11 cellular contexts compared by ENCODE assay signal in genomic region chr6:45920819-45921511, GRCh38.
DNase-seq lines count a peak whose midpoint lies in the region; ATAC-seq and TF ChIP-seq lines count a peak whose summit lies in the region.
"Had no signal": no experiment of that assay in that cellular context is flagged by ENCODE, and none has a peak within 500 bp of the region (broad histone marks: within the 10 kb centered on the region; RNA-seq: fewer than 3 reads in every experiment).

No MANE protein-coding gene starts in this region.

- H3K27ac ChIP-seq in suprapubic skin: no peak overlapping the region
- H3K27ac ChIP-seq: C4-2B, foreskin keratinocyte had no signal

- WGBS in suprapubic skin: 86% methylated on average over 5 of the region's 5 CpGs

- H3K4me3 ChIP-seq in suprapubic skin: no peak overlapping the region

- no peaks in the 10 kb centered on the region for H3K27me3 ChIP-seq in suprapubic skin

- TF ChIP-seq EP300 in suprapubic skin (IDR thresholded peaks at IDR 0.05): no peak

- no peak for TF ChIP-seq CTCF in suprapubic skin (IDR thresholded peaks at IDR 0.05)

- no peaks in the 10 kb centered on the region for H3K9me3 ChIP-seq in suprapubic skin

- no peaks in the 10 kb centered on the region for H3K36me3 ChIP-seq in suprapubic skin

- ATAC-seq in HG02571 (IDR thresholded peaks at IDR 0.05; ENCODE audit: unreplicated experiment) (peak; percentile 51), HG03521 (IDR thresholded peaks at IDR 0.05; ENCODE audit: unreplicated experiment) (peak; percentile 44), GM19328 (IDR thresholded peaks at IDR 0.05; ENCODE audit: unreplicated experiment) (no peak)
- ATAC-seq: foreskin keratinocyte had no signal

- peak; percentile 20 for DNase-seq in stimulated activated CD4-positive, alpha-beta T cell treated with anti-CD3 and anti-CD28 coated beads, Interleukin-15, amount 100 ng/mL, for 24 hours
- DNase-seq in stimulated activated CD4-positive, alpha-beta T cell treated with anti-CD3 and anti-CD28 coated beads, Interleukin-12 subunit alpha, Interleukin-12 subunit beta, amount 100 ng/mL, for 4 hours: no peak
- DNase-seq in NCI-H748 treated with DMSO at 0.1 percent for 48 hours (lab: John Stamatoyannopoulos, UW): no peak
- no peak for DNase-seq in suprapubic skin (ENCODE audit: low spot score in 2 of 2)
- no peak for DNase-seq in NCI-H524 (lab: John Stamatoyannopoulos, UW)
- DNase-seq: small intestine had no signal

- no peak for TF ChIP-seq POLR2A in suprapubic skin (IDR thresholded peaks at IDR 0.05)

- peaks cover 22% of the 10 kb centered on the region for H3K4me1 ChIP-seq in suprapubic skin
- H3K4me1 ChIP-seq: foreskin keratinocyte had no signal
